7 cellular contexts compared by ENCODE assay signal in genomic region chr6:32895006-32895345, GRCh38. TPM values are rescaled to one million over a fixed set of nuclear protein-coding genes. Genes with fewer than 3 reads are reported as not detected.
DNase-seq lines count a peak whose midpoint lies in the region; ATAC-seq and TF ChIP-seq lines count a peak whose summit lies in the region.

No MANE protein-coding gene starts in this region.

- no TSS peak for BruUV-seq in PC-3 (replicated peaks; lab: Mats Ljungman, UMichigan)

- TF ChIP-seq EP300 in ovary (IDR thresholded peaks at IDR 0.05): no peak

- CTCF ChIA-PET in PC-3 (lab: Charles Lee): interaction anchor here (1.1 to 1.5 kb wide), 3 partner anchors 38 to 90 kb away, joined by 3 to 10 read pairs (median 4); partner anchors contain the start of gene TAP2

- H3K27ac ChIP-seq in PC-3 (ENCODE audit: low read length) (no peak overlapping the region), esophagus squamous epithelium (peak overlapping the region; percentile 90 to 96 (median 93)), ovary (peak overlapping the region; percentile 86 to 87)

- ATAC-seq in GM21786 (IDR thresholded peaks at IDR 0.05; ENCODE audit: unreplicated experiment) (peak; percentile 11), PC-3 (peak; percentile 27)

- H4K20me1 ChIP-seq in PC-3 (ENCODE audit: low read length): no peaks in the 10 kb centered on the region

- POLR2A ChIA-PET in PC-3 (lab: Charles Lee; ENCODE audit: unreplicated experiment): interaction anchor here (1.6 kb wide), 1 partner anchor 77 kb away, joined by 8 read pairs; no protein-coding TSS in a partner anchor

- H3K4me3 ChIP-seq in PC-3 (ENCODE audit: low read length) (peak overlapping the region; percentile 85), esophagus squamous epithelium (peak overlapping the region; percentile 64 to 84 (median 80)), ovary (peak overlapping the region; percentile 63)

- no peak for TF ChIP-seq CTCF in PC-3 (conservative IDR thresholded peaks at IDR 0.05; ENCODE audit: low read depth, low read length)
- TF ChIP-seq CTCF in esophagus squamous epithelium (IDR thresholded peaks at IDR 0.05): no peak
- no peak for TF ChIP-seq CTCF in ovary (IDR thresholded peaks at IDR 0.05)
- TF ChIP-seq CTCF in GM13977 (IDR thresholded peaks at IDR 0.05; ENCODE audit: extremely low read depth, insufficient read depth, missing control alignments): no peak

- no peaks in the 10 kb centered on the region for H3K9me2 ChIP-seq in PC-3 (replicated peaks; ENCODE audit: low read length)

- H3K27me3 ChIP-seq in PC-3 (ENCODE audit: low read length) (no peaks in the 10 kb centered on the region), esophagus squamous epithelium (no peaks in the 10 kb centered on the region), ovary (no peaks in the 10 kb centered on the region)

- peak overlapping the region; percentile 63 for H3K9ac ChIP-seq in PC-3 (ENCODE audit: low read length)

- intact Hi-C loops in PC-3 (cut with micrococcal nuclease) (no loop called here), esophagus squamous epithelium (cut with DNase I) (loop anchor here (2.0 kb wide), 1 partner anchor 16 kb away; no protein-coding TSS in a partner anchor), ovary (cut with DNase I) (no loop called here)

- no peak for DNase-seq in PC-3
- no peak for DNase-seq in esophagus squamous epithelium (lab: John Stamatoyannopoulos, UW)
- DNase-seq in ovary: no peak
- no peak for DNase-seq in GM13977 (ENCODE audit: low spot score)
- DNase-seq in Ammon's horn (ENCODE audit: low spot score): no peak
- DNase-seq in NCI-H1105 (lab: John Stamatoyannopoulos, UW): no peak

- in situ Hi-C loops in GM13977 (cut with MboI; ENCODE audit: low pct_unique_long_range_greater_than_20kb, low sequenced_read_pairs, unreplicated experiment): no loop called here

- no peak for TF ChIP-seq POLR2A in esophagus squamous epithelium (IDR thresholded peaks at IDR 0.05)
- TF ChIP-seq POLR2A in ovary (IDR thresholded peaks at IDR 0.05): no peak

- H3K4me2 ChIP-seq in PC-3 (ENCODE audit: low read length): peak overlapping the region; percentile 89

- H3K36me3 ChIP-seq in PC-3 (ENCODE audit: low read depth, low read length) (no peaks in the 10 kb centered on the region), esophagus squamous epithelium (no peaks in the 10 kb centered on the region), ovary (no peaks in the 10 kb centered on the region)

- no peaks in the 10 kb centered on the region for H3F3A ChIP-seq in PC-3 (ENCODE audit: low read length, unreplicated experiment)

- peaks cover 10% of the 10 kb centered on the region for H3K4me1 ChIP-seq in PC-3 (ENCODE audit: insufficient read depth, low read length)
- H3K4me1 ChIP-seq in esophagus squamous epithelium: peaks cover 7 to 24% (median 12%) of the 10 kb centered on the region in 3 donors
- H3K4me1 ChIP-seq in ovary (ENCODE audit: insufficient read depth): peaks cover 8% of the 10 kb centered on the region

- H3K9me3 ChIP-seq in PC-3 (ENCODE audit: low read length) (no peaks in the 10 kb centered on the region), esophagus squamous epithelium (no peaks in the 10 kb centered on the region), ovary (no peaks in the 10 kb centered on the region)

- H2AFZ ChIP-seq in PC-3 (ENCODE audit: low read length): peak overlapping the region; percentile 92

- H3K79me2 ChIP-seq in PC-3 (ENCODE audit: low read length): peaks cover 24% of the 10 kb centered on the region

- 0% methylated on average over 3 to 7 of the region's 8 CpGs for WGBS in esophagus squamous epithelium, 2 donors
- WGBS in ovary, 3 donors: 0 to 1% (median 1%) methylated on average over 8 of the region's 8 CpGs

RNA-seq across cellular contexts. Expression of gene PSMB9, which starts 41.0 kb away (rescaled TPM):
- total RNA-seq in PC-3 (2014; rRNA removed): 0.40 and 1.5 TPM in 2 replicates
- total RNA-seq in esophagus squamous epithelium: 10 to 100 TPM in 2 of 4 donors, 1 to 10 TPM in 2; 5.2 to 93.7 (median 12.0) TPM
- 10 to 100 TPM in 6 of 7 donors, 1 to 10 TPM in 1; 9.5 to 28.3 (median 20.4) TPM for total RNA-seq in ovary
- polyA plus RNA-seq in ovary: 10 to 100 TPM; 23.6 to 30.7 TPM

RNA-seq across cellular contexts. Expression of gene TAP1, which starts 41.5 kb away (rescaled TPM):
- total RNA-seq in PC-3 (2014; rRNA removed): 15.8 and 19.4 TPM in 2 replicates
- total RNA-seq in esophagus squamous epithelium: 10 to 100 TPM; 31.7 to 95.5 (median 40.3) TPM
- 10 to 100 TPM; 17.7 to 30.7 (median 23.3) TPM for total RNA-seq in ovary
- 10 to 100 TPM; 22.7 to 48.4 TPM for polyA plus RNA-seq in ovary

RNA-seq across cellular contexts. Expression of gene HLA-DMB, which starts 45.9 kb away (rescaled TPM):
- total RNA-seq in PC-3 (2014; rRNA removed) (not detected in 2 replicates), esophagus squamous epithelium (10 to 100 TPM in 2 of 4 donors, 1 to 10 TPM in 2; 3.4 to 24.8 (median 9.2) TPM), ovary (10 to 100 TPM in 6 of 7 donors, 1 to 10 TPM in 1; 4.3 to 39.1 (median 12.0) TPM)
- 10 to 100 TPM; 11.0 to 70.0 TPM for polyA plus RNA-seq in ovary

RNA-seq across cellular contexts. Expression of gene PSMB8, which starts 51.1 kb away (rescaled TPM):
- total RNA-seq in PC-3 (2014; rRNA removed) (21.2 and 31.6 TPM in 2 replicates), esophagus squamous epithelium (100 to 1,000 TPM in 1 of 4 donors, 10 to 100 TPM in 3; 21.6 to 135 (median 42.2) TPM), ovary (10 to 100 TPM; 28.9 to 44.8 (median 36.0) TPM)
- polyA plus RNA-seq in ovary: 100 to 1,000 TPM in 1 of 2 donors, 10 to 100 TPM in 1; 62.2 to 103 TPM

RNA-seq across cellular contexts. Expression of gene TAP2, which starts 56.4 kb away (rescaled TPM):
- total RNA-seq in PC-3 (2014; rRNA removed) (90.5 and 93.0 TPM in 2 replicates), esophagus squamous epithelium (10 to 100 TPM; 25.4 to 28.3 (median 26.7) TPM), ovary (10 to 100 TPM in 6 of 7 donors, 1 to 10 TPM in 1; 8.9 to 23.8 (median 18.6) TPM)
- polyA plus RNA-seq in ovary: 10 to 100 TPM; 13.9 to 16.5 TPM
